ENCODE assay signal across 15 cellular contexts in the genomic region with DNA sequence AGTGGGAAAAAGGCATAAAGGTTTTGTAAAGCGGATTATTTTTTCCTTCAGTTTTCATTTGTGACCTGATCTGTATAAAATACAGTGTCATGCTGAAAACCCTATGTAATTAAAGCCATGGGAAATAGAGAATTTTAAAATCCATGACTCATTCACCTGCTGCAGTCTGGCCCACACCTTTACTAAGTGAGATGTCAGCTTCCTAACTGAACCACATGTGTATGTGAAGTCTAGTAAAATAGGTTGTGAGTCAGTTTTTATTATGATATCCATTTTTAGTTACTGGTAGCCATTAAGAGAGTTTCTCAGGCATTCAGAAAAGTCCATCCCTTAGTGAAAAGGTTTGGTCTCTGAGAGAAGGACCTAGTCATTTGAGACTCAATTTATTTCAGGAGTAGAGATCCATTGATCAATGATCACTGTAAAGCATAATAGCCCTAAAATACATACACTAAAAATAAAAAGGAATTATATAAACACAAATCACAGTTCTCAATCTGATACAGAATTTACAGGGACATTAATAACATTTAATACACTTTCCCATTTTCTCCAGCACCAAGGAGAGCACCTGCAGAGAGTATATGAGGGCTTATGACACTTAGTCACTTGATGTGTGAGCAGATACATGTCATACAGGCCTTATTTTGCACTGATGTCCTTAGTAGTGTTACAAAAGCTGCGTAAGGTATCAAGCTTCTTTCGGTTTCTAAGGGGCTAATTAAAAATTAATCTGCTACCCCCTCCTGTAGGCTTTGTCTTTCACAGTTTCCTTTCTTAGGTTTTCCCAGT.
DNase-seq lines count a peak whose midpoint lies in the region; ATAC-seq and TF ChIP-seq lines count a peak whose summit lies in the region.
"Had no signal": no experiment of that assay in that cellular context is flagged by ENCODE, and none has a peak within 500 bp of the region (broad histone marks: within the 10 kb centered on the region; RNA-seq: fewer than 3 reads in every experiment).

No MANE protein-coding gene starts in this region.

- H3K4me1 Mint-ChIP-seq in MCF 10A (ENCODE audit: insufficient read depth, unreplicated experiment), result peaks cover 8% of the 10 kb centered on the region

- H3K36me3 Mint-ChIP-seq in MCF 10A (ENCODE audit: insufficient read depth, unreplicated experiment), result peaks cover 33% of the 10 kb centered on the region

- DNase-seq in MCF 10A (ENCODE audit: unreplicated experiment) (peak; percentile 26), breast epithelium (ENCODE audit: low spot score in 2 of 2) (no peak), HT-29 (ENCODE audit: low spot score) (peak; percentile 23), dermis blood vessel endothelial cell (peak; percentile 33), NCI-H510A (lab: John Stamatoyannopoulos, UW) (no peak), NOMO-1 treated with dmso at 0.1 percent for 144 hours (lab: John Stamatoyannopoulos, UW; ENCODE audit: unreplicated experiment) (no peak), upper lobe of right lung (no peak)
- DNase-seq: activated T-cell treated with anti-CD3 and anti-CD28 coated beads for 4 hours; kidney; NCI-H2107; Peyer's patch; stimulated activated CD4-positive, alpha-beta T cell treated with anti-CD3 and anti-CD28 coated beads, Interleukin-15, amount 100 ng/mL, for 24 hours; stimulated activated naive B cell treated with anti-CD40 and anti-IgM and Interleukin-4, amounts not matched to agents 10 μg/mL and 1 μg/mL and 100 μg/mL, for 72 hours had no signal

- POLR2A ChIA-PET in MCF 10A (lab: Yijun Ruan, JAX), result interaction anchor here (0.6 kb wide), 1 partner anchor 75 kb away, joined by 4 read pairs; no protein-coding TSS in a partner anchor

- BruUV-seq in MCF 10A (replicated peaks; lab: Mats Ljungman, UMichigan), result no TSS peak

- no peak for ATAC-seq in GM18517 (IDR thresholded peaks at IDR 0.05; ENCODE audit: unreplicated experiment)
- ATAC-seq in upper lobe of right lung, result no peak

- no peak overlapping the region for H3K4me3 Mint-ChIP-seq in MCF 10A (ENCODE audit: unreplicated experiment)

- H3K9me3 Mint-ChIP-seq in MCF 10A (ENCODE audit: unreplicated experiment), result peaks cover 8% of the 10 kb centered on the region

- no peak overlapping the region for H3K27ac Mint-ChIP-seq in MCF 10A (ENCODE audit: low read depth, unreplicated experiment)

- no peaks in the 10 kb centered on the region for H3K27me3 Mint-ChIP-seq in MCF 10A (ENCODE audit: insufficient read depth, unreplicated experiment)
- H3K27me3 Mint-ChIP-seq: stimulated activated naive B cell treated with anti-CD40 and anti-IgM and Interleukin-4, amounts not matched to agents 10 μg/mL and 1 μg/mL and 100 μg/mL, for 72 hours had no signal

- H3K27me3 ChIP-seq in breast epithelium, result no peaks in the 10 kb centered on the region
- H3K27me3 ChIP-seq in upper lobe of right lung, result no peaks in the 10 kb centered on the region
- H3K27me3 ChIP-seq: neutrophil, Peyer's patch had no signal

- TF ChIP-seq CTCF in MCF 10A (IDR thresholded peaks at IDR 0.05; ENCODE audit: unreplicated experiment) (no peak), breast epithelium (IDR thresholded peaks at IDR 0.05) (no peak), upper lobe of right lung (IDR thresholded peaks at IDR 0.05) (no peak)

- intact Hi-C loops in MCF 10A (cut with micrococcal nuclease), result no loop called here
- intact Hi-C loops in breast epithelium (cut with DNase I; ENCODE audit: low total_unique reads), result no loop called here
- intact Hi-C loops in upper lobe of right lung (cut with DNase I), result no loop called here

- no peak overlapping the region for H3K27ac ChIP-seq in breast epithelium
- no peak overlapping the region for H3K27ac ChIP-seq in upper lobe of right lung
- H3K27ac ChIP-seq: neutrophil, Peyer's patch had no signal

- TF ChIP-seq POLR2A in breast epithelium (IDR thresholded peaks at IDR 0.05), result no peak

- no peaks in the 10 kb centered on the region for H3K36me3 ChIP-seq in breast epithelium
- H3K36me3 ChIP-seq in upper lobe of right lung, result peaks cover 19% of the 10 kb centered on the region
- H3K36me3 ChIP-seq: neutrophil had no signal

- no peak overlapping the region for H3K4me3 ChIP-seq in breast epithelium
- no peak overlapping the region for H3K4me3 ChIP-seq in upper lobe of right lung
- H3K4me3 ChIP-seq: Peyer's patch had no signal

- no peaks in the 10 kb centered on the region for H3K4me1 ChIP-seq in breast epithelium
- no peaks in the 10 kb centered on the region for H3K4me1 ChIP-seq in upper lobe of right lung
- H3K4me1 ChIP-seq: Peyer's patch had no signal

- no peaks in the 10 kb centered on the region for H3K9me3 ChIP-seq in breast epithelium
- H3K9me3 ChIP-seq in upper lobe of right lung, result no peaks in the 10 kb centered on the region
- H3K9me3 ChIP-seq: neutrophil, Peyer's patch had no signal

- CTCF ChIA-PET in MCF 10A (lab: Yijun Ruan, JAX), result no interaction called here

Comparison
In these comparisons a context has a peak if more than half of its experiments do, and no peak if none do; other contexts are left out.
1. DNase-seq: peak in MCF 10A (single experiment), HT-29 (single experiment) and dermis blood vessel endothelial cell (single experiment); none in breast epithelium (0 of 2), NCI-H510A (single experiment), NOMO-1 treated with dmso at 0.1 percent for 144 hours (single experiment) and upper lobe of right lung (single experiment).